8 cellular contexts compared by ENCODE assay signal in the genomic region with DNA sequence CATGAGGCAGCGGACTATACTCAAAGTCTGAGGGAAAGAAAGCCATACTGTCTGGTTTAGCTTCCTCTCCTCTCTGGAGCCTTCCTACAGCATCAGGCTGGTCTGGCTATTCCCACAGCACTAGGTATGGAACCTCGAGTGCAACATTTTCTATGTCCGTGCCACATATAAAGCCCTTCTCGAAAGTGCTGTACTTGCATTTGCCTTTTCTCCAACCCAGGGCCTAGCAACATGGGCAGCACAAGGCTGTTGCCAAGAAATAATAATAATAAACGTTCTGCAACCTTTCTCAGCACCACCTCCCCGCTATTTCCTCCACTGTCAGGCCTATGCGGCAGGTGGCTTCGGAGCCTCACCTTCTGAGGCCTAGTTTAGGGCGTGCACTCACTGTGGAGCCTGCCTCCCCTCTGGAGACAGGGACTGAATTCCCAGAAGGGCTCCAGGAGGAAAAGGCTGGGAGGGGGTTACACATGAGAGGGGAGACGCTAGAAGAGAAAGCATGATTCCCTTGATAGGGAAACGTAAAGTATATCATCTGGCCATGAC. TPM values are rescaled to one million over a fixed set of nuclear protein-coding genes. Genes with fewer than 3 reads are reported as not detected.
DNase-seq lines count a peak whose midpoint lies in the region; ATAC-seq, FAIRE-seq and TF ChIP-seq lines count a peak whose summit lies in the region.

No MANE protein-coding gene starts in this region.

- TF ChIP-seq EP300 in HepG2 (IDR thresholded peaks at IDR 0.05; ENCODE audit: low read depth in 2 of 2, low read length in 2 of 2) (no peak), HepG2 (CRISPR knock-in tag; IDR thresholded peaks at IDR 0.05; ENCODE audit: borderline replicate concordance) (no peak), transverse colon (IDR thresholded peaks at IDR 0.05; ENCODE audit: low read depth) (no peak)

- peak; percentile 1 for ATAC-seq in GM21619 (IDR thresholded peaks at IDR 0.05; ENCODE audit: unreplicated experiment)
- peak; percentile 69 for ATAC-seq in HepG2

- CTCF ChIA-PET in Caco-2 (lab: Charles Lee), result interaction anchor here (0.6 to 0.7 kb wide), 5 partner anchors 32 to 654 kb away, joined by 3 to 5 read pairs (median 4); no protein-coding TSS in a partner anchor
- CTCF ChIA-PET in HepG2 (lab: Yijun Ruan, JAX; ENCODE audit: low intra/inter-chr PET ratio, low total read pairs), result no interaction called here

- H3K27me3 Mint-ChIP-seq in Caco-2 (ENCODE audit: insufficient read depth, unreplicated experiment), result no peaks in the 10 kb centered on the region
- peaks cover 5% of the 10 kb centered on the region for H3K27me3 Mint-ChIP-seq in brain

- DNase-seq in Caco-2 (no peak), MM.1S (peak; percentile 28), HepG2 (ENCODE audit: low spot score) (peak; percentile 6), transverse colon (no peak), islet precursor cell (no peak), SKM-1 (lab: John Stamatoyannopoulos, UW; ENCODE audit: unreplicated experiment) (no peak)

- TF ChIP-seq RAD21 in HepG2 (CRISPR knock-in tag; IDR thresholded peaks at IDR 0.05), result no peak

- peak overlapping the region; percentile 89 for H3K9ac ChIP-seq in MM.1S (ENCODE audit: low read length)
- H3K9ac ChIP-seq in HepG2 (ENCODE audit: insufficient read depth, low read depth, low read length), result peak overlapping the region; percentile 88

- H3K4me3 Mint-ChIP-seq in Caco-2 (ENCODE audit: unreplicated experiment), result peak overlapping the region; percentile 100
- H3K4me3 Mint-ChIP-seq in brain, result peak overlapping the region; percentile 92 to 100 (median 99)

- H3K27ac Mint-ChIP-seq in Caco-2 (ENCODE audit: unreplicated experiment) (peak overlapping the region; percentile 98), brain (peak overlapping the region; percentile 96 to 99 (median 98))

- TF ChIP-seq CTCF in Caco-2 (IDR thresholded peaks at IDR 0.05; ENCODE audit: insufficient read depth in 1 of 2, low read depth in 1 of 2, low read length in 1 of 2, severe bottlenecking in 1 of 2, unreplicated experiment in 1 of 2) (no peak), MM.1S (IDR thresholded peaks at IDR 0.05; ENCODE audit: low read length) (no peak), brain (conservative IDR thresholded peaks at IDR 0.05) (no peak), HepG2 (CRISPR knock-in tag; IDR thresholded peaks at IDR 0.05) (no peak), transverse colon (IDR thresholded peaks at IDR 0.05) (no peak)

- BruUV-seq in Caco-2 (replicated peaks; lab: Mats Ljungman, UMichigan), result no TSS peak
- BruUV-seq in HepG2 (replicated peaks; lab: Mats Ljungman, UMichigan), result no TSS peak

- H3K9me2 ChIP-seq in MM.1S (replicated peaks; ENCODE audit: insufficient read depth, low read length), result no peaks in the 10 kb centered on the region

- H3K4me1 ChIP-seq in Caco-2, result 0 out of 2 replicates have a peak, but pooled peaks cover 3% of the 10 kb centered on the region
- H3K4me1 ChIP-seq in MM.1S (ENCODE audit: low read length), result peaks cover 14% of the 10 kb centered on the region
- peaks cover 26% of the 10 kb centered on the region for H3K4me1 ChIP-seq in HepG2 (ENCODE audit: insufficient read depth, low read length)
- peaks cover 9 to 24% (median 18%) of the 10 kb centered on the region in 4 donors for H3K4me1 ChIP-seq in transverse colon

- intact Hi-C loops in Caco-2 (cut with micrococcal nuclease; ENCODE audit: unreplicated experiment) (loop anchor here (1.0 to 10.0 kb wide), 2 partner anchors 197 to 256 kb away; a partner anchor contains a TSS), HepG2 (cut with micrococcal nuclease; ENCODE audit: unreplicated experiment) (no loop called here), transverse colon (cut with DNase I; ENCODE audit: low total_unique reads) (loop anchor here (5.0 kb wide), 1 partner anchor 885 kb away; no protein-coding TSS in a partner anchor)

- H3K4me1 Mint-ChIP-seq in Caco-2 (ENCODE audit: low read depth, unreplicated experiment), result peaks cover 6% of the 10 kb centered on the region
- peaks cover 51% of the 10 kb centered on the region for H3K4me1 Mint-ChIP-seq in brain

- no peaks in the 10 kb centered on the region for H3K9me3 ChIP-seq in Caco-2
- H3K9me3 ChIP-seq in MM.1S (replicated peaks; ENCODE audit: insufficient read depth, low read length), result no peaks in the 10 kb centered on the region
- H3K9me3 ChIP-seq in HepG2 (ENCODE audit: low read length), result no peaks in the 10 kb centered on the region
- no peaks in the 10 kb centered on the region for H3K9me3 ChIP-seq in transverse colon

- no peak for TF ChIP-seq POLR2A in HepG2 (IDR thresholded peaks at IDR 0.05; ENCODE audit: insufficient read depth in 1 of 2, low read depth in 2 of 2, low read length in 2 of 2)
- no peak for TF ChIP-seq POLR2A in transverse colon (IDR thresholded peaks at IDR 0.05)

- FAIRE-seq in HepG2 (lab: Jason Lieb, UNC), result no peak

- peaks cover 58% of the 10 kb centered on the region for H3K79me2 ChIP-seq in MM.1S (ENCODE audit: low read length)
- H3K79me2 ChIP-seq in HepG2 (ENCODE audit: insufficient read depth, low read length), result peaks cover 25% of the 10 kb centered on the region

- H3K4me3 ChIP-seq in Caco-2 (ENCODE audit: low read depth, low read length) (peak overlapping the region; percentile 89), MM.1S (ENCODE audit: low read length) (peak overlapping the region; percentile 92), HepG2 (replicated peaks in 1 of 3; ENCODE audit: insufficient read depth in 1 of 3, low read depth in 2 of 3, low read length in 3 of 3) (peak overlapping the region; percentile 85 to 99 (median 93)), transverse colon (peak overlapping the region; percentile 72 to 99 (median 93))

- H3K9me3 Mint-ChIP-seq in Caco-2 (ENCODE audit: unreplicated experiment) (peaks cover 9% of the 10 kb centered on the region), brain (no peaks in the 10 kb centered on the region)

- H3K27ac ChIP-seq in MM.1S (ENCODE audit: low read length) (peak overlapping the region; percentile 61; the same call in 1 of the 2 replicates), HepG2 (ENCODE audit: extremely low read length, insufficient read depth, low read length) (peak overlapping the region; percentile 68), transverse colon (peak overlapping the region; percentile 88 to 94 (median 90))

- H3F3A ChIP-seq in MM.1S (ENCODE audit: insufficient read depth, low read length), result no peaks in the 10 kb centered on the region

- 12% methylated on average over 6 of the region's 11 CpGs for WGBS in HepG2 (ENCODE audit: low lambda C conversion rate)
- WGBS in transverse colon (ENCODE audit: low coverage in 1 of 2), 2 donors, result 11% methylated on average over 11 of the region's 11 CpGs; no CpG with 5 or more reads in 1 of the 2 donors

- peaks cover 8% of the 10 kb centered on the region; the same call in 1 of the 2 replicates for H3K36me3 ChIP-seq in Caco-2 (ENCODE audit: control insufficient read depth, insufficient read depth, low read length)
- H3K36me3 ChIP-seq in MM.1S (replicated peaks; ENCODE audit: insufficient read depth, low read length), result peaks cover 17% of the 10 kb centered on the region
- peaks cover 13 to 37% of the 10 kb centered on the region in 2 experiments for H3K36me3 ChIP-seq in HepG2 (replicated peaks in 1 of 2; ENCODE audit: control insufficient read depth in 1 of 2, insufficient read depth in 2 of 2, low read length in 2 of 2)
- H3K36me3 ChIP-seq in transverse colon, result peaks cover 0 to 40% (median 16%) of the 10 kb centered on the region in 4 donors

- no peaks in the 10 kb centered on the region for H3K27me3 ChIP-seq in Caco-2 (replicated peaks; ENCODE audit: control insufficient read depth, insufficient read depth, low read length)
- no peaks in the 10 kb centered on the region for H3K27me3 ChIP-seq in MM.1S (replicated peaks; ENCODE audit: insufficient read depth, low read length)
- H3K27me3 ChIP-seq in HepG2 (ENCODE audit: control insufficient read depth in 1 of 2, insufficient read depth in 2 of 2, low read length in 2 of 2), result no peaks in the 10 kb centered on the region; a peak in 1 of 5 replicates
- no peaks in the 10 kb centered on the region for H3K27me3 ChIP-seq in transverse colon

- no peaks in the 10 kb centered on the region for H4K20me1 ChIP-seq in MM.1S (ENCODE audit: insufficient read depth, low read length)
- H4K20me1 ChIP-seq in HepG2 (ENCODE audit: insufficient read depth, low read length), result peaks cover 1% of the 10 kb centered on the region; the same call in 1 of the 2 replicates

- POLR2A ChIA-PET in Caco-2 (lab: Charles Lee), result interaction anchor here (0.6 to 1.0 kb wide), 2 partner anchors 105 to 255 kb away, joined by 5 to 6 read pairs; a partner anchor contains a TSS
- POLR2A ChIA-PET in HepG2 (lab: Yijun Ruan, JAX), result interaction anchor here (0.6 to 1.3 kb wide), 4 partner anchors 8 to 822 kb away, joined by 3 to 8 read pairs (median 4); no protein-coding TSS in a partner anchor

- in situ Hi-C loops in HepG2 (cut with HindIII; ENCODE audit: extremely low pct_ligation_motif_present, low pct_unique_long_range_greater_than_20kb), result loop anchor here (25.0 kb wide), 1 partner anchor 360 kb away; no protein-coding TSS in a partner anchor
- in situ Hi-C loops in transverse colon (cut with MboI; ENCODE audit: low pct_ligation_motif_present in 1 of 4, low pct_unique_long_range_greater_than_20kb in 1 of 4, low sequenced_read_pairs in 3 of 4), result no loop called here

- H2AFZ ChIP-seq in MM.1S (ENCODE audit: low read length) (no peak overlapping the region), HepG2 (ENCODE audit: low read length) (no peak overlapping the region)

- H3K36me3 Mint-ChIP-seq in Caco-2 (ENCODE audit: insufficient read depth, unreplicated experiment), result peaks cover 55% of the 10 kb centered on the region
- H3K36me3 Mint-ChIP-seq in brain, result peaks cover 52% of the 10 kb centered on the region

- H3K4me2 ChIP-seq in MM.1S (ENCODE audit: low read depth, low read length) (peak overlapping the region; percentile 80), HepG2 (ENCODE audit: low read depth, low read length) (peak overlapping the region; percentile 88)

RNA-seq across cellular contexts. Expression of a gene that starts 0.7 kb away (rescaled TPM):
- total RNA-seq in Caco-2 (2022) (48.6 and 50.6 TPM in 2 replicates), HepG2 (2016; rRNA removed; fragmentation: Illumina TruSeq; extraction: Trizol) (11.2 and 13.2 TPM in 2 replicates), transverse colon (10 to 100 TPM in 3 of 4 donors, 1 to 10 TPM in 1; 9.4 to 25.1 (median 19.6) TPM)
- polyA plus RNA-seq in brain (ENCODE audit: insufficient read depth, low read depth, low replicate concordance) (34.8 TPM), HepG2 (2011; rRNA removed) (23.7 and 24.4 TPM in 2 replicates)
- total RNA-seq in HepG2 (2016; cell fraction: cytosol; rRNA removed; fragmentation: Illumina TruSeq; extraction: Trizol; ENCODE audit: low read depth), result 3.7 and 4.1 TPM in 2 replicates
- 10.9 and 11.7 TPM in 2 replicates for total RNA-seq in HepG2 (2016; cell fraction: insoluble cytoplasmic fraction; rRNA removed; fragmentation: Illumina TruSeq; extraction: Trizol)
- 7.8 and 8.2 TPM in 2 replicates for total RNA-seq in HepG2 (2016; cell fraction: membrane; rRNA removed; fragmentation: Illumina TruSeq; extraction: Trizol)
- 13.7 and 13.9 TPM in 2 replicates for total RNA-seq in HepG2 (2016; cell fraction: nucleus; rRNA removed; fragmentation: Illumina TruSeq; extraction: Trizol)
- polyA plus RNA-seq in HepG2 (2011; cell fraction: cytosol; rRNA removed), result 23.9 and 24.1 TPM in 2 replicates
- polyA plus RNA-seq in HepG2 (2011; cell fraction: nucleus; rRNA removed), result 26.0 and 30.0 TPM in 2 replicates
- polyA plus RNA-seq in HepG2 (2012), result 27.4 and 34.1 TPM in 2 replicates
- polyA plus RNA-seq in HepG2 (2016; cell fraction: cytosol; fragmentation: Illumina TruSeq; extraction: Trizol; ENCODE audit: low read depth), result 9.0 and 10.1 TPM in 2 replicates
- 34.9 and 37.5 TPM in 2 replicates for polyA plus RNA-seq in HepG2 (2016; cell fraction: insoluble cytoplasmic fraction; fragmentation: Illumina TruSeq; extraction: Trizol; ENCODE audit: low read depth)
- polyA plus RNA-seq in HepG2 (2016; cell fraction: membrane; fragmentation: Illumina TruSeq; extraction: Trizol; ENCODE audit: low read depth), result 10.9 and 13.7 TPM in 2 replicates
- polyA plus RNA-seq in HepG2 (2016; cell fraction: nucleus; fragmentation: Illumina TruSeq; extraction: Trizol; ENCODE audit: insufficient read depth, low read depth), result 25.8 and 28.5 TPM in 2 replicates
- 7.4 and 12.3 TPM in 2 replicates for polyA minus RNA-seq in HepG2 (2011; rRNA and poly(A)+ RNA removed; ENCODE audit: low replicate concordance)
- 5.0 and 5.5 TPM in 2 replicates for polyA minus RNA-seq in HepG2 (2011; cell fraction: cytosol; rRNA and poly(A)+ RNA removed)
- polyA minus RNA-seq in HepG2 (2011; cell fraction: nucleus; rRNA and poly(A)+ RNA removed), result 31.8 and 34.8 TPM in 2 replicates

Comparison
In these comparisons a context has a peak if more than half of its experiments do, and no peak if none do; other contexts are left out.
1. DNase-seq: peak in MM.1S (single experiment) and HepG2 (single experiment); none in Caco-2 (0 of 2), transverse colon (single experiment), islet precursor cell (single experiment) and SKM-1 (single experiment).
2. Peak in every context shown above with its lines, with median percentiles within 50 percentile points of each other: H3K4me3 ChIP-seq and H3K27ac ChIP-seq.